20 cellular contexts compared by ENCODE assay signal in genomic region chr5:53261245-53261644, GRCh38.
DNase-seq lines count a peak whose midpoint lies in the region; ATAC-seq, FAIRE-seq and TF ChIP-seq lines count a peak whose summit lies in the region.
"Had no signal": no experiment of that assay in that cellular context is flagged by ENCODE, and none has a peak within 500 bp of the region (broad histone marks: within the 10 kb centered on the region; RNA-seq: fewer than 3 reads in every experiment).

No MANE protein-coding gene starts in this region.

- H4K20me1 ChIP-seq in GM12878 (ENCODE audit: control insufficient read depth, insufficient read depth) = no peaks in the 10 kb centered on the region; the same call in 1 of the 2 replicates

- no TSS peak for BruUV-seq in GM12878 (replicated peaks; lab: Mats Ljungman, UMichigan)

- POLR2A ChIA-PET in GM12878 (lab: Charles Lee) = no interaction called here

- H3K27ac ChIP-seq in GM12878 (ENCODE audit: control insufficient read depth, insufficient read depth) = no peak overlapping the region
- H3K27ac ChIP-seq in foreskin keratinocyte = peak overlapping the region; percentile 61
- H3K27ac ChIP-seq: SK-N-MC had no signal

- H2AFZ ChIP-seq in GM12878 (ENCODE audit: control insufficient read depth, low read depth, low read length) = no peak overlapping the region

- intact Hi-C loops in GM12878 (cut with micrococcal nuclease; ENCODE audit: unreplicated experiment) = loop anchor here (5.0 kb wide), 1 partner anchor 971 kb away; no protein-coding TSS in a partner anchor

- H3K4me3 ChIP-seq in GM12878 = no peak overlapping the region
- H3K4me3 ChIP-seq: HAP-1, K562, SK-N-MC had no signal

- no peak for TF ChIP-seq CTCF in GM12878 (IDR thresholded peaks at IDR 0.05 in 2 of 3, conservative IDR thresholded peaks at IDR 0.05 in 1 of 3; ENCODE audit: control insufficient read depth in 2 of 3, extremely low read depth in 1 of 3, insufficient read depth in 1 of 3, low read depth in 3 of 3, low read length in 3 of 3)
- no peak for TF ChIP-seq CTCF in foreskin keratinocyte (conservative IDR thresholded peaks at IDR 0.05)

- H3K36me3 ChIP-seq in GM12878 (ENCODE audit: control insufficient read depth in 2 of 2, insufficient read depth in 2 of 2, low read length in 1 of 2) = no peaks in the 10 kb centered on the region
- H3K36me3 ChIP-seq: BE2C, HAP-1 had no signal

- CTCF ChIA-PET in GM12878 (lab: Yijun Ruan, JAX) = interaction anchor here (1.1 to 1.2 kb wide), 2 partner anchors 965 to 973 kb away, joined by 3 to 4 read pairs; no protein-coding TSS in a partner anchor

- TF ChIP-seq POLR2A in GM12878 (IDR thresholded peaks at IDR 0.05; ENCODE audit: low read depth, low read length) = no peak

- in situ Hi-C loops in GM12878 (cut with MboI) = loop anchor here (10.0 kb wide), 1 partner anchor 974 kb away; no protein-coding TSS in a partner anchor

- H3K9me3 ChIP-seq in GM12878 (replicated peaks; ENCODE audit: control insufficient read depth, insufficient read depth, low read length) = no peaks in the 10 kb centered on the region
- H3K9me3 ChIP-seq: BE2C, HAP-1 had no signal

- TF ChIP-seq RAD21 in GM12878 (IDR thresholded peaks at IDR 0.05; ENCODE audit: insufficient read depth, low read depth, low read length) = no peak

- ATAC-seq in HG03565 (IDR thresholded peaks at IDR 0.05; ENCODE audit: unreplicated experiment) (peak; percentile 89), GM12878 (peak; percentile 38), foreskin keratinocyte (no peak), esophagus mucosa (no peak), HG03097 (IDR thresholded peaks at IDR 0.05; ENCODE audit: low FRiP score, unreplicated experiment) (no peak)
- ATAC-seq: K562, Right ventricle myocardium inferior had no signal

- RAD21 ChIA-PET in GM12878 (lab: Charles Lee; ENCODE audit: unreplicated experiment) = no interaction called here

- SMC1A ChIA-PET in GM12878 (lab: Charles Lee; ENCODE audit: uncharacterized antibody, unreplicated experiment) = interaction anchor here (0.7 kb wide), 1 partner anchor 80 kb away, joined by 3 read pairs; no protein-coding TSS in a partner anchor

- H3K9ac ChIP-seq in GM12878 (ENCODE audit: control insufficient read depth, insufficient read depth, low read length) = no peak overlapping the region

- FAIRE-seq in GM12878 (lab: Jason Lieb, UNC) = no peak
- FAIRE-seq: D721Med, K562 had no signal

- no peak for TF ChIP-seq EP300 in GM12878 (IDR thresholded peaks at IDR 0.05; ENCODE audit: borderline replicate concordance in 1 of 2, control insufficient read depth in 1 of 2, low read depth in 2 of 2, low read length in 2 of 2)

- H3K4me2 ChIP-seq in GM12878 (ENCODE audit: control insufficient read depth, insufficient read depth) = no peak overlapping the region

- H3K4me1 ChIP-seq in GM12878 (ENCODE audit: control insufficient read depth, insufficient read depth, low read length) = no peaks in the 10 kb centered on the region
- peaks cover 56% of the 10 kb centered on the region for H3K4me1 ChIP-seq in foreskin keratinocyte
- H3K4me1 ChIP-seq: BE2C, HAP-1 had no signal

- H3K79me2 ChIP-seq in GM12878 (ENCODE audit: control insufficient read depth, insufficient read depth, low read length) = no peaks in the 10 kb centered on the region

- WGBS in GM12878 (ENCODE audit: insufficient coverage, insufficient replicate concordance, low lambda C conversion rate, missing lambda C conversion rate) = 5% methylated on average over 3 of the region's 3 CpGs

- DNase-seq in GM12878 (ENCODE audit: low read depth, low spot score) = no peak
- DNase-seq in foreskin keratinocyte = no peak
- no peak for DNase-seq in activated CD4-positive, alpha-beta T cell treated with anti-CD3 and anti-CD28 coated beads, Interleukin-2, amount 50 U/mL, for 48 hours
- no peak for DNase-seq in stimulated activated naive CD4-positive, alpha-beta T cell treated with Interleukin-2 at 50 U/mL for 16 hours (lab: John Stamatoyannopoulos, UW)
- DNase-seq: BE2C; CD4-positive, alpha-beta memory T cell; DMS79 treated with DMSO at 0.1 percent for 48 hours; GF-D8; NCI-H1048; NCI-H1694 treated with DMSO at 0.1 percent for 48 hours; NCI-H446; NCI-H748 treated with DMSO at 0.1 percent for 48 hours had no signal

- H3K27me3 ChIP-seq in GM12878 (replicated peaks in 1 of 2; ENCODE audit: control insufficient read depth in 2 of 2, insufficient read depth in 2 of 2, low read length in 1 of 2) (no peaks in the 10 kb centered on the region), foreskin keratinocyte (no peaks in the 10 kb centered on the region)
- H3K27me3 ChIP-seq: BE2C had no signal

TF ChIP-seq in GM12878, 131 proteins besides CTCF, POLR2A, EP300 and RAD21:
- TF ChIP-seq RBBP5 (conservative IDR thresholded peaks at IDR 0.05) (no peak), EZH2 (IDR thresholded peaks at IDR 0.05; ENCODE audit: borderline replicate concordance, control insufficient read depth, low read depth, low read length) (no peak), E2F8 (IDR thresholded peaks at IDR 0.05; ENCODE audit: low read depth, partially characterized antibody) (no peak), ZNF622 (IDR thresholded peaks at IDR 0.05) (no peak), EED (IDR thresholded peaks at IDR 0.05; ENCODE audit: low read depth) (no peak), CREB1 (IDR thresholded peaks at IDR 0.05; ENCODE audit: low read depth) (no peak)
TF ChIP-seq in GM12878: peak in this region for 0.

Comparison
In these comparisons a context has a peak if more than half of its experiments do, and no peak if none do; other contexts are left out.
1. ATAC-seq: peak in HG03565 (single experiment) and GM12878 (single experiment); none in foreskin keratinocyte (single experiment), esophagus mucosa (single experiment) and HG03097 (single experiment).